18 cellular contexts compared by ENCODE assay signal in genomic region chr18:13536578-13536977, GRCh38.
"Had no signal": no experiment of that assay in that cellular context is flagged by ENCODE, and none has a peak within 500 bp of the region (broad histone marks: within the 10 kb centered on the region; RNA-seq: fewer than 3 reads in every experiment).

No MANE protein-coding gene starts in this region.

- H3K27ac ChIP-seq: ovary, sigmoid colon, stomach, thoracic aorta, upper lobe of right lung had no signal

- H3K27me3 ChIP-seq: ovary, sigmoid colon, stomach, upper lobe of right lung had no signal

- H3K9me3 ChIP-seq: ovary, sigmoid colon, stomach, thoracic aorta, upper lobe of right lung had no signal

- DNase-seq: activated CD4-positive, alpha-beta memory T cell treated with anti-CD3 and anti-CD28 coated beads for 36 hours; activated CD4-positive, CD25-positive, alpha-beta regulatory T cell treated with anti-CD3 and anti-CD28 coated beads, Interleukin-2, amount 50 U/mL, for 72 hours; activated gamma-delta T cell treated with Interleukin-2 at 50 U/mL for 16 hours; activated naive CD8-positive, alpha-beta T cell treated with anti-CD3 and anti-CD28 coated beads, Interleukin-2, amount 10 ng/mL, durations not matched to agents 7 days and 5 days; activated T-cell treated with anti-CD3 and anti-CD28 coated beads, Interleukin-2, amount 50 U/mL, for 24 hours; central memory CD4-positive, alpha-beta T cell; cortex of kidney; effector CD8-positive, alpha-beta T cell; foreskin fibroblast; kidney glomerular epithelial cell; ovary; sigmoid colon; stimulated activated CD4-positive, alpha-beta T cell treated with anti-CD3 and anti-CD28 coated beads, Interleukin-1b, Interleukin-23, amount 100 ng/mL, for 48 hours; stomach; upper lobe of right lung had no signal

- H3K27me3 Mint-ChIP-seq: activated CD4-positive, alpha-beta memory T cell treated with anti-CD3 and anti-CD28 coated beads for 36 hours; activated naive CD8-positive, alpha-beta T cell treated with anti-CD3 and anti-CD28 coated beads, Interleukin-2, amount 10 ng/mL, durations not matched to agents 7 days and 5 days; activated T-cell treated with anti-CD3 and anti-CD28 coated beads, Interleukin-2, amount 50 U/mL, for 24 hours had no signal

- H3K4me3 ChIP-seq: ovary, sigmoid colon, stomach, thoracic aorta, upper lobe of right lung had no signal

- H3K4me3 Mint-ChIP-seq: activated CD4-positive, alpha-beta memory T cell treated with anti-CD3 and anti-CD28 coated beads for 36 hours; activated naive CD8-positive, alpha-beta T cell treated with anti-CD3 and anti-CD28 coated beads, Interleukin-2, amount 10 ng/mL, durations not matched to agents 7 days and 5 days; activated T-cell treated with anti-CD3 and anti-CD28 coated beads, Interleukin-2, amount 50 U/mL, for 24 hours; brain had no signal

- H3K36me3 ChIP-seq: ovary, sigmoid colon, stomach, thoracic aorta, upper lobe of right lung had no signal

- H3K9me3 Mint-ChIP-seq: activated CD4-positive, alpha-beta memory T cell treated with anti-CD3 and anti-CD28 coated beads for 36 hours; activated naive CD8-positive, alpha-beta T cell treated with anti-CD3 and anti-CD28 coated beads, Interleukin-2, amount 10 ng/mL, durations not matched to agents 7 days and 5 days; activated T-cell treated with anti-CD3 and anti-CD28 coated beads, Interleukin-2, amount 50 U/mL, for 24 hours; brain had no signal

- FAIRE-seq: endothelial cell of umbilical vein had no signal

- H3K27ac Mint-ChIP-seq: activated CD4-positive, alpha-beta memory T cell treated with anti-CD3 and anti-CD28 coated beads for 36 hours; activated naive CD8-positive, alpha-beta T cell treated with anti-CD3 and anti-CD28 coated beads, Interleukin-2, amount 10 ng/mL, durations not matched to agents 7 days and 5 days; activated T-cell treated with anti-CD3 and anti-CD28 coated beads, Interleukin-2, amount 50 U/mL, for 24 hours; brain had no signal

- H3K36me3 Mint-ChIP-seq: activated CD4-positive, alpha-beta memory T cell treated with anti-CD3 and anti-CD28 coated beads for 36 hours; brain had no signal
